Comparison of ENCODE assay signal across 8 cellular contexts in genomic region chr1:244796719-244797406, GRCh38. TPM values are rescaled to one million over a fixed set of nuclear protein-coding genes. Genes with fewer than 3 reads are reported as not detected.
DNase-seq lines count a peak whose midpoint lies in the region; ATAC-seq and TF ChIP-seq lines count a peak whose summit lies in the region.

No MANE protein-coding gene starts in this region.

- H3K9me2 ChIP-seq in OCI-LY7 (ENCODE audit: insufficient read depth, low read length), result no peaks in the 10 kb centered on the region

- 45 to 49% methylated on average over 10 of the region's 10 CpGs for WGBS in upper lobe of left lung, 2 donors

- CTCF ChIA-PET in CD8-positive, alpha-beta T cell (lab: Charles Lee), result interaction anchor here (0.7 to 10.3 kb wide), 23 partner anchors 11 to 259 kb away, joined by 3 to 180 read pairs (median 4); no protein-coding TSS in a partner anchor
- CTCF ChIA-PET in OCI-LY7 (lab: Charles Lee; ENCODE audit: unreplicated experiment), result interaction anchor here (1.0 to 1.2 kb wide), 2 partner anchors 192 to 193 kb away, joined by 3 to 5 read pairs; no protein-coding TSS in a partner anchor

- H3K36me3 ChIP-seq in CD8-positive, alpha-beta T cell (ENCODE audit: insufficient read depth, low read length), result no peaks in the 10 kb centered on the region
- H3K36me3 ChIP-seq in OCI-LY7 (ENCODE audit: insufficient read depth, low read length), result no peaks in the 10 kb centered on the region
- H3K36me3 ChIP-seq in neutrophil, result no peaks in the 10 kb centered on the region
- no peaks in the 10 kb centered on the region for H3K36me3 ChIP-seq in upper lobe of left lung

- peak; percentile 99 for TF ChIP-seq CTCF in CD8-positive, alpha-beta T cell (IDR thresholded peaks at IDR 0.05)
- TF ChIP-seq CTCF in OCI-LY7 (conservative IDR thresholded peaks at IDR 0.05; ENCODE audit: low read length) (peak; percentile 99), fibroblast of mammary gland (conservative IDR thresholded peaks at IDR 0.05; ENCODE audit: control insufficient read depth, insufficient read depth, low read depth, low read length) (peak; percentile 86), neutrophil (IDR thresholded peaks at IDR 0.05) (peak; percentile 86), upper lobe of left lung (IDR thresholded peaks at IDR 0.05) (peak; percentile 74 to 93 (median 88))

- BruUV-seq in OCI-LY7 (replicated peaks; lab: Mats Ljungman, UMichigan), result no TSS peak

- H3K4me3 Mint-ChIP-seq in CD8-positive, alpha-beta T cell, result no peak overlapping the region
- no peak overlapping the region for H3K4me3 Mint-ChIP-seq in activated T-cell treated with anti-CD3 and anti-CD28 coated beads, Interleukin-2, amount 50 U/mL, for 4 hours

- no peaks in the 10 kb centered on the region for H3K9me3 ChIP-seq in CD8-positive, alpha-beta T cell (ENCODE audit: low read length)
- H3K9me3 ChIP-seq in OCI-LY7 (ENCODE audit: low read length), result no peaks in the 10 kb centered on the region
- no peaks in the 10 kb centered on the region for H3K9me3 ChIP-seq in neutrophil
- H3K9me3 ChIP-seq in upper lobe of left lung, result no peaks in the 10 kb centered on the region

- no peaks in the 10 kb centered on the region for H3K36me3 Mint-ChIP-seq in CD8-positive, alpha-beta T cell
- no peaks in the 10 kb centered on the region for H3K36me3 Mint-ChIP-seq in activated T-cell treated with anti-CD3 and anti-CD28 coated beads, Interleukin-2, amount 50 U/mL, for 4 hours (ENCODE audit: insufficient read depth)

- peaks cover 12% of the 10 kb centered on the region for H3K27me3 Mint-ChIP-seq in CD8-positive, alpha-beta T cell (ENCODE audit: low read depth)
- H3K27me3 Mint-ChIP-seq in activated T-cell treated with anti-CD3 and anti-CD28 coated beads, Interleukin-2, amount 50 U/mL, for 4 hours (ENCODE audit: low read depth), result no peaks in the 10 kb centered on the region

- H3K4me2 ChIP-seq in OCI-LY7 (ENCODE audit: low read length), result no peak overlapping the region

- no peak for TF ChIP-seq EP300 in upper lobe of left lung (IDR thresholded peaks at IDR 0.05)

- peak; percentile 21 to 67 (median 47) for DNase-seq in CD8-positive, alpha-beta T cell
- DNase-seq in HK-2 (ENCODE audit: unreplicated experiment) (peak; percentile 70), OCI-LY7 (ENCODE audit: low spot score) (peak; percentile 62), fibroblast of mammary gland (ENCODE audit: low read depth) (peak; percentile 71), upper lobe of left lung (peak in 1 of 2 donors; percentile 57)
- peak; percentile 46 for DNase-seq in activated T-cell treated with anti-CD3 and anti-CD28 coated beads, Interleukin-2, amount 50 U/mL, for 4 hours

- no peak for TF ChIP-seq POLR2A in upper lobe of left lung (IDR thresholded peaks at IDR 0.05)

- peaks cover 4% of the 10 kb centered on the region for H3K27me3 ChIP-seq in CD8-positive, alpha-beta T cell (ENCODE audit: insufficient read depth, low read length)
- H3K27me3 ChIP-seq in neutrophil (peaks cover 4% of the 10 kb centered on the region), upper lobe of left lung (no peaks in the 10 kb centered on the region)

- H4K20me1 ChIP-seq in OCI-LY7 (ENCODE audit: insufficient read depth, low read length), result no peaks in the 10 kb centered on the region

- peaks cover 4% of the 10 kb centered on the region for H3K4me1 Mint-ChIP-seq in CD8-positive, alpha-beta T cell (ENCODE audit: low read depth)
- H3K4me1 Mint-ChIP-seq in activated T-cell treated with anti-CD3 and anti-CD28 coated beads, Interleukin-2, amount 50 U/mL, for 4 hours (ENCODE audit: low read depth), result peaks cover 4% of the 10 kb centered on the region

- H3K27ac Mint-ChIP-seq in CD8-positive, alpha-beta T cell, result no peak overlapping the region

- no peaks in the 10 kb centered on the region for H3K4me1 ChIP-seq in CD8-positive, alpha-beta T cell (ENCODE audit: insufficient read depth, low read length)
- H3K4me1 ChIP-seq in OCI-LY7 (ENCODE audit: insufficient read depth, low read length, poor library complexity, severe bottlenecking) (peaks cover 10% of the 10 kb centered on the region), neutrophil (ENCODE audit: control insufficient read depth in 1 of 2, insufficient read depth in 1 of 2, low read depth in 1 of 2, low read length in 1 of 2) (peaks cover 0 to 3% of the 10 kb centered on the region in 2 experiments), upper lobe of left lung (peaks cover 0 to 3% (median 0%) of the 10 kb centered on the region in 4 donors)

- POLR2A ChIA-PET in CD8-positive, alpha-beta T cell (lab: Charles Lee), result interaction anchor here (1.6 kb wide), 1 partner anchor 193 kb away, joined by 4 read pairs; no protein-coding TSS in a partner anchor
- POLR2A ChIA-PET in OCI-LY7 (lab: Charles Lee), result interaction anchor here (0.6 to 1.8 kb wide), 4 partner anchors 64 to 235 kb away, joined by 3 to 11 read pairs (median 4); no protein-coding TSS in a partner anchor

- H2AFZ ChIP-seq in OCI-LY7 (ENCODE audit: low read length), result no peak overlapping the region

- H3K4me3 ChIP-seq in CD8-positive, alpha-beta T cell (ENCODE audit: low read depth, low read length), result no peak overlapping the region
- no peak overlapping the region for H3K4me3 ChIP-seq in OCI-LY7 (ENCODE audit: low read depth, low read length, poor library complexity, severe bottlenecking)
- no peak overlapping the region for H3K4me3 ChIP-seq in fibroblast of mammary gland (ENCODE audit: control insufficient read depth, low read depth, low read length)
- H3K4me3 ChIP-seq in neutrophil (ENCODE audit: low read depth in 1 of 2, low read length in 1 of 2), result no peak overlapping the region
- H3K4me3 ChIP-seq in upper lobe of left lung, result no peak overlapping the region

- no peak overlapping the region for H3K27ac ChIP-seq in CD8-positive, alpha-beta T cell (ENCODE audit: low read depth, low read length)
- no peak overlapping the region for H3K27ac ChIP-seq in OCI-LY7 (ENCODE audit: low read depth, low read length, poor library complexity, severe bottlenecking)
- no peak overlapping the region for H3K27ac ChIP-seq in neutrophil
- H3K27ac ChIP-seq in upper lobe of left lung, result no peak overlapping the region

- ATAC-seq in CD8-positive, alpha-beta T cell, result peak; percentile 42
- ATAC-seq in activated T-cell treated with anti-CD3 and anti-CD28 coated beads, Interleukin-2, amount 50 U/mL, for 4 hours, result peak in 1 of 2 donors; percentile 50
- peak; percentile 81 to 86 for ATAC-seq in upper lobe of left lung (ENCODE audit: low FRiP score in 2 of 2)
- ATAC-seq in GM19463 (IDR thresholded peaks at IDR 0.05; ENCODE audit: unreplicated experiment), result no peak

- no peaks in the 10 kb centered on the region for H3K79me2 ChIP-seq in OCI-LY7 (ENCODE audit: insufficient read depth, low read depth, low read length)

- intact Hi-C loops in CD8-positive, alpha-beta T cell (cut with DNase I, micrococcal nuclease), result loop anchor here (1.0 to 10.0 kb wide), 4 partner anchors 145 to 1452 kb away; partner anchors contain the start of gene DESI2 (in 1 of the 2)
- intact Hi-C loops in OCI-LY7 (cut with micrococcal nuclease; ENCODE audit: unreplicated experiment), result loop anchor here (1.0 to 2.0 kb wide), 2 partner anchors 144 to 194 kb away; partner anchors contain the start of gene DESI2

- H3K9me3 Mint-ChIP-seq in CD8-positive, alpha-beta T cell, result no peaks in the 10 kb centered on the region
- no peaks in the 10 kb centered on the region for H3K9me3 Mint-ChIP-seq in activated T-cell treated with anti-CD3 and anti-CD28 coated beads, Interleukin-2, amount 50 U/mL, for 4 hours

RNA-seq across cellular contexts. Expression of gene COX20, which starts 38.6 kb away (rescaled TPM):
- 10 to 100 TPM; 17.4 to 17.7 TPM for total RNA-seq in CD8-positive, alpha-beta T cell
- 12.7 and 12.9 TPM in 2 replicates for total RNA-seq in OCI-LY7 (2014; rRNA removed; shearing (Covaris generic))
- total RNA-seq in OCI-LY7 (2022), result 26.3 and 28.3 TPM in 2 replicates
- 10 to 100 TPM; 50.7 to 54.1 (median 53.7) TPM for total RNA-seq in activated T-cell treated with anti-CD3 and anti-CD28 coated beads, Interleukin-2, amount 50 U/mL, for 4 hours
- 10 to 100 TPM in 5 of 6 donors, 1 to 10 TPM in 1; 9.4 to 35.3 (median 25.6) TPM for total RNA-seq in upper lobe of left lung
